ENCODE assay signal across 8 cellular contexts in genomic region chr9:87041553-87042235, GRCh38.
DNase-seq lines count a peak whose midpoint lies in the region; TF ChIP-seq lines count a peak whose summit lies in the region.
"Not testable (repeated sequence)": the region's sequence is repeated elsewhere in the genome, so short reads cannot be mapped to it uniquely, and the experiment has no call there.

No MANE protein-coding gene starts in this region.

- H3K36me3 ChIP-seq in HUES6 (ENCODE audit: control insufficient read depth, insufficient read depth, low read length); SJCRH30; endodermal cell (ENCODE audit: control insufficient read depth, insufficient read depth, low read length); iPS-15b (ENCODE audit: control insufficient read depth, insufficient read depth, low read length): not testable (repeated sequence)

- peaks cover 12% of the 10 kb centered on the region for H3K4me1 Mint-ChIP-seq in endodermal cell
- H3K4me1 Mint-ChIP-seq in mesothelial cell of epicardium: peaks cover 15% of the 10 kb centered on the region
- H3K4me1 Mint-ChIP-seq in progenitor cell of endocrine pancreas (ENCODE audit: low read depth): peaks cover 15% of the 10 kb centered on the region

- H3K27me3 Mint-ChIP-seq in endodermal cell (ENCODE audit: insufficient read depth); mesothelial cell of epicardium (ENCODE audit: low read depth); progenitor cell of endocrine pancreas: not testable (repeated sequence)

- peak overlapping the region; percentile 76 for H3K27ac ChIP-seq in HUES6 (ENCODE audit: low read depth, low read length)
- peak overlapping the region; percentile 58 for H3K27ac ChIP-seq in SJCRH30
- H3K27ac ChIP-seq in endodermal cell (ENCODE audit: low read depth, low read length): not testable (repeated sequence)

- H3K27ac Mint-ChIP-seq in endodermal cell (peak overlapping the region; percentile 99), mesothelial cell of epicardium (peak overlapping the region; percentile 94), progenitor cell of endocrine pancreas (peak overlapping the region; percentile 99)

- DNase-seq in ELF-1 (ENCODE audit: low read depth, low spot score) (peak; percentile 81), NCI-H526 treated with DMSO at 0.1 percent for 48 hours (lab: John Stamatoyannopoulos, UW) (peak; percentile 23), SJCRH30 (peak; percentile 43 to 48), endodermal cell (peak; percentile 67), progenitor cell of endocrine pancreas (ENCODE audit: low spot score, unreplicated experiment) (peak; percentile 17)
- DNase-seq in mesothelial cell of epicardium (ENCODE audit: low spot score in 2 of 2, unreplicated experiment in 2 of 2): not testable (repeated sequence)

- H3K27me3 ChIP-seq in HUES6 (ENCODE audit: control insufficient read depth, insufficient read depth, low read length); SJCRH30; endodermal cell (ENCODE audit: control insufficient read depth, insufficient read depth, low read length, poor library complexity, severe bottlenecking); iPS-15b (ENCODE audit: control insufficient read depth, insufficient read depth, low read length): not testable (repeated sequence)

- H3K4me3 Mint-ChIP-seq in endodermal cell (peak overlapping the region; percentile 87), mesothelial cell of epicardium (peak overlapping the region; percentile 75), progenitor cell of endocrine pancreas (ENCODE audit: low read depth) (peak overlapping the region; percentile 90)

- H3K9ac ChIP-seq in HUES6 (ENCODE audit: low read length) (peak overlapping the region; percentile 79), endodermal cell (ENCODE audit: extremely low read depth, low read length, poor library complexity, severe bottlenecking) (peak overlapping the region; percentile 49), iPS-15b (ENCODE audit: low read depth, low read length) (peak overlapping the region; percentile 42)

- H3K4me3 ChIP-seq in HUES6 (ENCODE audit: low read depth, low read length) (peak overlapping the region; percentile 73), SJCRH30 (peak overlapping the region; percentile 58), endodermal cell (ENCODE audit: low read length) (peak overlapping the region; percentile 83), iPS-15b (ENCODE audit: low read depth, low read length) (peak overlapping the region; percentile 21)

- TF ChIP-seq CTCF in endodermal cell (conservative IDR thresholded peaks at IDR 0.05); mesothelial cell of epicardium (IDR thresholded peaks at IDR 0.05; ENCODE audit: unreplicated experiment); progenitor cell of endocrine pancreas (IDR thresholded peaks at IDR 0.05; ENCODE audit: unreplicated experiment): not testable (repeated sequence)

- not testable (repeated sequence) for H3K9me3 ChIP-seq in HUES6 (ENCODE audit: control insufficient read depth, insufficient read depth, low read depth, low read length); SJCRH30 (replicated peaks); endodermal cell (ENCODE audit: control insufficient read depth, low read length); iPS-15b (ENCODE audit: control insufficient read depth, insufficient read depth, low read length)

- not testable (repeated sequence) for H3K4me1 ChIP-seq in HUES6 (ENCODE audit: control insufficient read depth, insufficient read depth, low read length); SJCRH30; endodermal cell (ENCODE audit: control insufficient read depth, insufficient read depth, low read length); iPS-15b (ENCODE audit: control insufficient read depth, insufficient read depth, low read length)

- H3K36me3 Mint-ChIP-seq in endodermal cell (ENCODE audit: low read depth); mesothelial cell of epicardium; progenitor cell of endocrine pancreas (ENCODE audit: insufficient read depth): not testable (repeated sequence)

- 57 to 83% methylated on average over 7 to 28 of the region's 29 CpGs for WGBS in endodermal cell (ENCODE audit: insufficient coverage in 1 of 2, insufficient read length in 1 of 2), 2 experiments

- peaks cover 16% of the 10 kb centered on the region for H3K9me3 Mint-ChIP-seq in endodermal cell
- H3K9me3 Mint-ChIP-seq in mesothelial cell of epicardium; progenitor cell of endocrine pancreas (ENCODE audit: low read depth): not testable (repeated sequence)

Comparison
In these comparisons a context has a peak if more than half of its experiments do, and no peak if none do; other contexts are left out.
1. H3K4me3 ChIP-seq: peak in every context shown above with its lines; median percentile 83 in endodermal cell; 73 in HUES6; 58 in SJCRH30; 21 in iPS-15b.